8 cellular contexts compared by ENCODE assay signal in genomic region chr10:119209050-119209735, GRCh38. TPM values are rescaled to one million over a fixed set of nuclear protein-coding genes. Genes with fewer than 3 reads are reported as not detected.
DNase-seq lines count a peak whose midpoint lies in the region; ATAC-seq and TF ChIP-seq lines count a peak whose summit lies in the region.

No MANE protein-coding gene starts in this region.

- no peaks in the 10 kb centered on the region for H3K9me3 Mint-ChIP-seq in CD4-positive, CD25-positive, alpha-beta regulatory T cell

- peak overlapping the region; percentile 87 for H3K27ac ChIP-seq in CD4-positive, CD25-positive, alpha-beta regulatory T cell (ENCODE audit: insufficient read depth, low read length, poor library complexity, severe bottlenecking)
- H3K27ac ChIP-seq in body of pancreas, result peak overlapping the region in 2 of 4 donors; percentile 10 to 21

- peak overlapping the region; percentile 89 to 95 (median 95) for H3K27ac Mint-ChIP-seq in CD4-positive, CD25-positive, alpha-beta regulatory T cell

- H3K9me3 ChIP-seq in CD4-positive, CD25-positive, alpha-beta regulatory T cell (ENCODE audit: control insufficient read depth in 2 of 2, low read length in 2 of 2), result no peaks in the 10 kb centered on the region
- H3K9me3 ChIP-seq in body of pancreas, result no peaks in the 10 kb centered on the region

- H3K4me3 Mint-ChIP-seq in CD4-positive, CD25-positive, alpha-beta regulatory T cell, result peak overlapping the region; percentile 93 to 96 (median 96)

- ATAC-seq in CD4-positive, CD25-positive, alpha-beta regulatory T cell (ENCODE audit: low read depth in 2 of 2), result peak in 1 of 2 donors; percentile 13
- ATAC-seq in body of pancreas (no peak), GM21515 (IDR thresholded peaks at IDR 0.05; ENCODE audit: unreplicated experiment) (no peak)

- no peaks in the 10 kb centered on the region for H3K36me3 ChIP-seq in CD4-positive, CD25-positive, alpha-beta regulatory T cell (ENCODE audit: control insufficient read depth, insufficient read depth, low read length)
- no peaks in the 10 kb centered on the region for H3K36me3 ChIP-seq in body of pancreas (replicated peaks in 1 of 2; ENCODE audit: insufficient read depth in 1 of 2, low read depth in 2 of 2)

- peaks cover 8% of the 10 kb centered on the region for H3K27me3 Mint-ChIP-seq in CD4-positive, CD25-positive, alpha-beta regulatory T cell

- H3K27me3 ChIP-seq in CD4-positive, CD25-positive, alpha-beta regulatory T cell (ENCODE audit: control insufficient read depth, insufficient read depth, low read length), result no peaks in the 10 kb centered on the region
- H3K27me3 ChIP-seq in body of pancreas, result no peaks in the 10 kb centered on the region

- H3K4me1 Mint-ChIP-seq in CD4-positive, CD25-positive, alpha-beta regulatory T cell, result peaks cover 22 to 59% (median 47%) of the 10 kb centered on the region in 4 donors

- TF ChIP-seq CTCF in body of pancreas (IDR thresholded peaks at IDR 0.05), result peak; percentile 49 to 67 (median 59)

- DNase-seq in CD4-positive, CD25-positive, alpha-beta regulatory T cell, result peak; percentile 46 to 65 (median 63)
- DNase-seq in HT-29 (ENCODE audit: low spot score) (peak; percentile 44), T-helper 22 cell (ENCODE audit: low read depth) (peak; percentile 40), body of pancreas (peak; percentile 44 to 65 (median 47)), iPS DF 4.7 (ENCODE audit: extremely low read depth, low spot score) (peak; percentile 44), skeletal muscle cell (ENCODE audit: low read depth) (no peak), cortex of kidney (lab: John Stamatoyannopoulos, UW) (no peak)

- no peaks in the 10 kb centered on the region for H3K36me3 Mint-ChIP-seq in CD4-positive, CD25-positive, alpha-beta regulatory T cell

- H3K4me3 ChIP-seq in CD4-positive, CD25-positive, alpha-beta regulatory T cell (ENCODE audit: low read depth, low read length), result peak overlapping the region; percentile 98
- H3K4me3 ChIP-seq in body of pancreas (no peak overlapping the region), skeletal muscle cell (ENCODE audit: low read depth, low read length) (peak overlapping the region; percentile 74)

- peaks cover 72% of the 10 kb centered on the region for H3K4me1 ChIP-seq in CD4-positive, CD25-positive, alpha-beta regulatory T cell (ENCODE audit: control insufficient read depth, insufficient read depth, low read length, poor library complexity, severe bottlenecking)
- H3K4me1 ChIP-seq in body of pancreas, result peaks cover 19% of the 10 kb centered on the region

- no peak for TF ChIP-seq POLR2A in body of pancreas (IDR thresholded peaks at IDR 0.05)

- 40 to 41% methylated on average over 15 of the region's 15 CpGs for WGBS in body of pancreas, 2 donors

- intact Hi-C loops in body of pancreas (cut with DNase I), result no loop called here

RNA-seq across cellular contexts. Expression of gene GRK5, which starts 1.8 kb away (rescaled TPM):
- total RNA-seq in CD4-positive, CD25-positive, alpha-beta regulatory T cell, result 46.4 TPM
- polyA plus RNA-seq in CD4-positive, CD25-positive, alpha-beta regulatory T cell, result 10 to 100 TPM in 3 of 4 donors, 1 to 10 TPM in 1; 5.1 to 14.7 (median 12.6) TPM
- 4.6 and 7.1 TPM in 2 replicates for total RNA-seq in HT-29 (2014; rRNA removed; shearing (Covaris generic))
- 1 to 10 TPM; 3.4 to 4.9 TPM for total RNA-seq in body of pancreas

RNA-seq across cellular contexts. Expression of gene PRDX3, which starts 30.6 kb away (rescaled TPM):
- 22.5 TPM for total RNA-seq in CD4-positive, CD25-positive, alpha-beta regulatory T cell
- 100 to 1,000 TPM in 3 of 4 donors, 10 to 100 TPM in 1; 97.1 to 140 (median 133) TPM for polyA plus RNA-seq in CD4-positive, CD25-positive, alpha-beta regulatory T cell
- 142 and 156 TPM in 2 replicates for total RNA-seq in HT-29 (2014; rRNA removed; shearing (Covaris generic))
- total RNA-seq in body of pancreas, result 10 to 100 TPM; 46.1 to 61.7 TPM

RNA-seq across cellular contexts. Expression of gene SFXN4, which starts 43.7 kb away (rescaled TPM):
- total RNA-seq in CD4-positive, CD25-positive, alpha-beta regulatory T cell, result 10.7 TPM
- 10 to 100 TPM; 10.7 to 23.7 (median 16.5) TPM for polyA plus RNA-seq in CD4-positive, CD25-positive, alpha-beta regulatory T cell
- 37.9 and 40.4 TPM in 2 replicates for total RNA-seq in HT-29 (2014; rRNA removed; shearing (Covaris generic))
- total RNA-seq in body of pancreas, result 10 to 100 TPM; 20.5 to 32.0 TPM

Comparison
In these comparisons a context has a peak if more than half of its experiments do, and no peak if none do; other contexts are left out.
1. DNase-seq: peak in CD4-positive, CD25-positive, alpha-beta regulatory T cell (3 of 3), HT-29 (single experiment), T-helper 22 cell (single experiment), body of pancreas (4 of 4) and iPS DF 4.7 (single experiment); none in skeletal muscle cell (single experiment) and cortex of kidney (single experiment).
2. H3K4me3 ChIP-seq: peak in CD4-positive, CD25-positive, alpha-beta regulatory T cell (single experiment) and skeletal muscle cell (single experiment); none in body of pancreas (0 of 2).